In the genomic region with DNA sequence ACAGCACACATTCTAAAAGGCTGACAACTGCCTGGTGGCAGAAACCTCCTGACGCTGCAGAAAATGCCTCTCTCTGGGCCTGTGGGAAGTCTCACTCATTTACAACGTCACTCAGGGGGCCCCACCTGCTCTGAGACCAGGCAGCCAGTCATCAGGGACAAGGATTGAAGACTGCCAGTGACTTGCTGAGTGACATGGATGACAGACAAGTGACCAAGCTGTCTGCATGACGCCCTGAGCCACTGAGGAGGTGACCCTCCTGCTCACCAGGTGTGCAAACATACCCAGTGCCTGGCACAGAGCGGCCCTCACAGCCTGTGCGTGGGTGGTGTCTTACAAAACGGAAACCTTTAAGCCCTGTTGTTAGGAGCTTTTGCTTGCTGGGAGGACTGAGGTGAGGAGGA, we compare ENCODE assay signal across 9 cellular contexts.
A peak's percentile ranks its signal among the peaks of the same experiment; 100 is the strongest.
DNase-seq lines count a peak whose midpoint lies in the region; ATAC-seq and TF ChIP-seq lines count a peak whose summit lies in the region.
"Had no signal": no experiment of that assay in that cellular context is flagged by ENCODE, and none has a peak within 500 bp of the region (broad histone marks: within the 10 kb centered on the region; RNA-seq: fewer than 3 reads in every experiment).

No MANE protein-coding gene starts in this region.

- POLR2A ChIA-PET in activated naive CD8-positive, alpha-beta T cell treated with anti-CD3 and anti-CD28 coated beads, Interleukin-2, amount 10 ng/mL, durations not matched to agents 7 days and 5 days (lab: Charles Lee) = no interaction called here

- no peaks in the 10 kb centered on the region for H3K27me3 ChIP-seq in Peyer's patch

- peak overlapping the region in 1 of 4 donors; percentile 42 for H3K27ac ChIP-seq in Peyer's patch

- no peaks in the 10 kb centered on the region for H3K4me1 ChIP-seq in Peyer's patch

- peak; percentile 54 for ATAC-seq in GM19463 (IDR thresholded peaks at IDR 0.05; ENCODE audit: unreplicated experiment)
- peak; percentile 81 for ATAC-seq in activated naive CD8-positive, alpha-beta T cell treated with anti-CD3 and anti-CD28 coated beads, Interleukin-2, amount 10 ng/mL, durations not matched to agents 7 days and 5 days (ENCODE audit: low read depth)
- ATAC-seq in HG03175 (IDR thresholded peaks at IDR 0.05; ENCODE audit: unreplicated experiment) = no peak
- ATAC-seq: HCT116 had no signal

- no peaks in the 10 kb centered on the region for H3K9me3 Mint-ChIP-seq in activated naive CD8-positive, alpha-beta T cell treated with anti-CD3 and anti-CD28 coated beads, Interleukin-2, amount 10 ng/mL, durations not matched to agents 7 days and 5 days

- no peaks in the 10 kb centered on the region for H3K36me3 ChIP-seq in Peyer's patch

- peak overlapping the region; percentile 76 for H3K27ac Mint-ChIP-seq in activated naive CD8-positive, alpha-beta T cell treated with anti-CD3 and anti-CD28 coated beads, Interleukin-2, amount 10 ng/mL, durations not matched to agents 7 days and 5 days

- no peak for TF ChIP-seq POLR2A in Peyer's patch (IDR thresholded peaks at IDR 0.05)

- peak overlapping the region; percentile 18 for H3K4me3 Mint-ChIP-seq in activated naive CD8-positive, alpha-beta T cell treated with anti-CD3 and anti-CD28 coated beads, Interleukin-2, amount 10 ng/mL, durations not matched to agents 7 days and 5 days

- no peak overlapping the region for H3K4me3 ChIP-seq in Peyer's patch

- TF ChIP-seq CTCF in Peyer's patch (IDR thresholded peaks at IDR 0.05) = no peak

- H3K27me3 Mint-ChIP-seq in activated naive CD8-positive, alpha-beta T cell treated with anti-CD3 and anti-CD28 coated beads, Interleukin-2, amount 10 ng/mL, durations not matched to agents 7 days and 5 days = no peaks in the 10 kb centered on the region

- peaks cover 32% of the 10 kb centered on the region for H3K4me1 Mint-ChIP-seq in activated naive CD8-positive, alpha-beta T cell treated with anti-CD3 and anti-CD28 coated beads, Interleukin-2, amount 10 ng/mL, durations not matched to agents 7 days and 5 days

- no peaks in the 10 kb centered on the region for H3K36me3 Mint-ChIP-seq in activated naive CD8-positive, alpha-beta T cell treated with anti-CD3 and anti-CD28 coated beads, Interleukin-2, amount 10 ng/mL, durations not matched to agents 7 days and 5 days

- H3K9me3 ChIP-seq in Peyer's patch = no peaks in the 10 kb centered on the region

- DNase-seq in Peyer's patch (peak in 2 of 3 donors; percentile 36 to 55), EL (no peak), NCI-H526 (lab: John Stamatoyannopoulos, UW) (no peak), iPS-NIHi7 (ENCODE audit: extremely low spot score) (no peak)
- DNase-seq in activated naive CD8-positive, alpha-beta T cell treated with anti-CD3 and anti-CD28 coated beads, Interleukin-2, amount 10 ng/mL, durations not matched to agents 7 days and 5 days = peak; percentile 50
- peak; percentile 10 for DNase-seq in stimulated activated CD8-positive, alpha-beta memory T cell treated with anti-CD3 and anti-CD28 coated beads, Interleukin-12 subunit alpha, Interleukin-12 subunit beta, amount 100 ng/mL, for 4 hours (ENCODE audit: low read depth)

Comparison
In these comparisons a context has a peak if more than half of its experiments do, and no peak if none do; other contexts are left out.
1. DNase-seq: peak in Peyer's patch (2 of 3), activated naive CD8-positive, alpha-beta T cell treated with anti-CD3 and anti-CD28 coated beads, Interleukin-2, amount 10 ng/mL, durations not matched to agents 7 days and 5 days (single experiment) and stimulated activated CD8-positive, alpha-beta memory T cell treated with anti-CD3 and anti-CD28 coated beads, Interleukin-12 subunit alpha, Interleukin-12 subunit beta, amount 100 ng/mL, for 4 hours (single experiment); none in EL (single experiment), NCI-H526 (0 of 2) and iPS-NIHi7 (single experiment).